In genomic region chr2:168890006-168890782, GRCh38 we compare ENCODE assay signal across 1 cellular context.
TF ChIP-seq lines count a peak whose summit lies in the region.

Gene SPC25, minus strand, starts transcription at chr2:168890430. Its CDS starts 911 bp downstream, at chr2:168889519.

TF ChIP-seq in HepG2, 621 proteins besides CTCF, POLR2A, EP300 and RAD21 (continued from another document and continues in another):
- TF ChIP-seq IKZF5 (CRISPR knock-in tag; IDR thresholded peaks at IDR 0.05): peak; percentile 33; the same call in 1 of the 2 replicates
- no peak for TF ChIP-seq ZBTB42 (CRISPR knock-in tag; IDR thresholded peaks at IDR 0.05)
- TF ChIP-seq MTA3 (CRISPR knock-in tag; IDR thresholded peaks at IDR 0.05): no peak
- TF ChIP-seq MATR3 (CRISPR knock-in tag; IDR thresholded peaks at IDR 0.05): no peak
- no peak for TF ChIP-seq ZNF770 (CRISPR knock-in tag; IDR thresholded peaks at IDR 0.05)
- TF ChIP-seq DRAP1 (CRISPR knock-in tag; IDR thresholded peaks at IDR 0.05): peak; percentile 85
- TF ChIP-seq CREM (IDR thresholded peaks at IDR 0.05): peak; percentile 91
- TF ChIP-seq CREM (CRISPR knock-in tag; IDR thresholded peaks at IDR 0.05): no peak
- no peak for TF ChIP-seq ZNF326 (CRISPR knock-in tag; IDR thresholded peaks at IDR 0.05; ENCODE audit: borderline replicate concordance)
- no peak; the same call in 1 of the 2 replicates for TF ChIP-seq PHF20 (CRISPR knock-in tag; IDR thresholded peaks at IDR 0.05)
- no peak for TF ChIP-seq SIX4 (CRISPR knock-in tag; IDR thresholded peaks at IDR 0.05)
- no peak for TF ChIP-seq SOX13 (IDR thresholded peaks at IDR 0.05)
- no peak for TF ChIP-seq SOX13 (CRISPR knock-in tag; conservative IDR thresholded peaks at IDR 0.05 in 1 of 2, IDR thresholded peaks at IDR 0.05 in 1 of 2)
- TF ChIP-seq ETV5 (CRISPR knock-in tag; IDR thresholded peaks at IDR 0.05; ENCODE audit: borderline replicate concordance): no peak; the same call in none of the 2 replicates
- TF ChIP-seq TERF1 (CRISPR knock-in tag; IDR thresholded peaks at IDR 0.05): no peak
- TF ChIP-seq SKI (IDR thresholded peaks at IDR 0.05; ENCODE audit: partially characterized antibody): no peak
- no peak for TF ChIP-seq GTF3A (CRISPR knock-in tag; conservative IDR thresholded peaks at IDR 0.05)
- no peak for TF ChIP-seq MAFK (conservative IDR thresholded peaks at IDR 0.05 in 1 of 2, IDR thresholded peaks at IDR 0.05 in 1 of 2; ENCODE audit: low read length in 2 of 2)
- no peak for TF ChIP-seq NCOA1 (CRISPR knock-in tag; IDR thresholded peaks at IDR 0.05)
- TF ChIP-seq ZNF746 (CRISPR knock-in tag; IDR thresholded peaks at IDR 0.05): no peak
- no peak for TF ChIP-seq ZBTB8A (CRISPR knock-in tag; IDR thresholded peaks at IDR 0.05; ENCODE audit: borderline replicate concordance, low read depth)
- TF ChIP-seq MXI1 (IDR thresholded peaks at IDR 0.05; ENCODE audit: borderline replicate concordance, low read depth, low read length): peak; percentile 63; the same call in 1 of the 3 replicates
- no peak for TF ChIP-seq HNRNPH1 (optimal IDR thresholded peaks at IDR 0.05; ENCODE audit: low read depth, low read length)
- no peak for TF ChIP-seq SSRP1 (CRISPR knock-in tag; IDR thresholded peaks at IDR 0.05)
- peak; percentile 53; the same call in 1 of the 2 replicates for TF ChIP-seq ZNF333 (CRISPR knock-in tag; IDR thresholded peaks at IDR 0.05; ENCODE audit: borderline replicate concordance)
- TF ChIP-seq SMARCC2 (IDR thresholded peaks at IDR 0.05): no peak
- TF ChIP-seq TCF12 (IDR thresholded peaks at IDR 0.05): no peak
- peak; percentile 14; the same call in 1 of the 2 replicates for TF ChIP-seq TCF12 (CRISPR knock-in tag; IDR thresholded peaks at IDR 0.05)
- TF ChIP-seq HNF1A (IDR thresholded peaks at IDR 0.05; ENCODE audit: low read depth): no peak; the same call in 1 of the 2 replicates
- TF ChIP-seq HNF1A (CRISPR knock-in tag; IDR thresholded peaks at IDR 0.05; ENCODE audit: borderline replicate concordance): peak; percentile 16; the same call in 1 of the 2 replicates
- TF ChIP-seq NR2F2 (IDR thresholded peaks at IDR 0.05; ENCODE audit: borderline replicate concordance, low read depth): no peak; the same call in 1 of the 2 replicates
- TF ChIP-seq BRCA1 (CRISPR knock-in tag; IDR thresholded peaks at IDR 0.05): no peak
- no peak for TF ChIP-seq SNRNP70 (IDR thresholded peaks at IDR 0.05; ENCODE audit: low read depth, low read length)
- TF ChIP-seq ZNF598 (CRISPR knock-in tag; IDR thresholded peaks at IDR 0.05; ENCODE audit: borderline replicate concordance): peak; percentile 90
- TF ChIP-seq JUNB (CRISPR knock-in tag; IDR thresholded peaks at IDR 0.05; ENCODE audit: borderline replicate concordance): no peak
- TF ChIP-seq TP53 (CRISPR knock-in tag; conservative IDR thresholded peaks at IDR 0.05): no peak
- TF ChIP-seq IKZF4 (CRISPR knock-in tag; IDR thresholded peaks at IDR 0.05; ENCODE audit: borderline replicate concordance, low read depth, not compliant biosample characterization): peak; percentile 69
- TF ChIP-seq ZNF350 (CRISPR knock-in tag; IDR thresholded peaks at IDR 0.05; ENCODE audit: borderline replicate concordance, low read depth): peak; percentile 93; the same call in 1 of the 2 replicates
- no peak for TF ChIP-seq RFX1 (IDR thresholded peaks at IDR 0.05)
- TF ChIP-seq SMC3 (IDR thresholded peaks at IDR 0.05; ENCODE audit: low read length): no peak
- no peak; the same call in 1 of the 2 replicates for TF ChIP-seq FOXJ3 (CRISPR knock-in tag; IDR thresholded peaks at IDR 0.05; ENCODE audit: borderline replicate concordance)
- no peak for TF ChIP-seq TIGD3 (CRISPR knock-in tag; IDR thresholded peaks at IDR 0.05; ENCODE audit: borderline replicate concordance)
- no peak; the same call in 1 of the 2 replicates for TF ChIP-seq ZNF562 (CRISPR knock-in tag; IDR thresholded peaks at IDR 0.05; ENCODE audit: borderline replicate concordance)
- no peak for TF ChIP-seq PREB (CRISPR knock-in tag; IDR thresholded peaks at IDR 0.05)
- no peak for TF ChIP-seq GRHL1 (CRISPR knock-in tag; conservative IDR thresholded peaks at IDR 0.05)
- no peak for TF ChIP-seq PAWR (CRISPR knock-in tag; IDR thresholded peaks at IDR 0.05; ENCODE audit: borderline replicate concordance)
- TF ChIP-seq SP140L (CRISPR knock-in tag; IDR thresholded peaks at IDR 0.05; ENCODE audit: borderline replicate concordance): peak; percentile 82; the same call in 1 of the 2 replicates
- TF ChIP-seq RARG (CRISPR knock-in tag; IDR thresholded peaks at IDR 0.05; ENCODE audit: low read depth): no peak; the same call in 1 of the 2 replicates
- TF ChIP-seq NKX3-1 (CRISPR knock-in tag; IDR thresholded peaks at IDR 0.05): no peak
- no peak for TF ChIP-seq KDM4B (CRISPR knock-in tag; IDR thresholded peaks at IDR 0.05)
- TF ChIP-seq GLI4 (CRISPR knock-in tag; IDR thresholded peaks at IDR 0.05; ENCODE audit: borderline replicate concordance): peak; percentile 46; the same call in 1 of the 2 replicates
- TF ChIP-seq KDM5A (IDR thresholded peaks at IDR 0.05; ENCODE audit: borderline replicate concordance, low read length): peak; percentile 98
- TF ChIP-seq ZNF747 (CRISPR knock-in tag; IDR thresholded peaks at IDR 0.05; ENCODE audit: borderline replicate concordance): peak; percentile 45; the same call in 1 of the 2 replicates
- no peak for TF ChIP-seq ZNF766 (CRISPR knock-in tag; IDR thresholded peaks at IDR 0.05; ENCODE audit: borderline replicate concordance)
- peak; percentile 76; the same call in 1 of the 2 replicates for TF ChIP-seq CCDC6 (CRISPR knock-in tag; IDR thresholded peaks at IDR 0.05)
- no peak for TF ChIP-seq MIER2 (CRISPR knock-in tag; IDR thresholded peaks at IDR 0.05)
- peak; percentile 65; the same call in 1 of the 2 replicates for TF ChIP-seq ZC3H13 (CRISPR knock-in tag; IDR thresholded peaks at IDR 0.05)
- TF ChIP-seq ZNF547 (CRISPR knock-in tag; IDR thresholded peaks at IDR 0.05): peak; percentile 92
- TF ChIP-seq MZF1 (CRISPR knock-in tag; IDR thresholded peaks at IDR 0.05; ENCODE audit: borderline replicate concordance): no peak
- TF ChIP-seq ZNF644 (CRISPR knock-in tag; IDR thresholded peaks at IDR 0.05; ENCODE audit: low read depth): no peak
- peak; percentile 33; the same call in 1 of the 2 replicates for TF ChIP-seq FLYWCH1 (CRISPR knock-in tag; IDR thresholded peaks at IDR 0.05)
- no peak for TF ChIP-seq PHF5A (CRISPR knock-in tag; IDR thresholded peaks at IDR 0.05; ENCODE audit: low read depth, unreplicated experiment)
- TF ChIP-seq GZF1 (CRISPR knock-in tag; IDR thresholded peaks at IDR 0.05): no peak
- peak; percentile 83; the same call in 1 of the 2 replicates for TF ChIP-seq ZFP90 (CRISPR knock-in tag; IDR thresholded peaks at IDR 0.05; ENCODE audit: borderline replicate concordance)
